17 cellular contexts compared by ENCODE assay signal in genomic region chr6:116533233-116533957, GRCh38. TPM values are rescaled to one million over a fixed set of nuclear protein-coding genes. Genes with fewer than 3 reads are reported as not detected.
DNase-seq lines count a peak whose midpoint lies in the region; ATAC-seq and TF ChIP-seq lines count a peak whose summit lies in the region.
"Had no signal": no experiment of that assay in that cellular context is flagged by ENCODE, and none has a peak within 500 bp of the region (broad histone marks: within the 10 kb centered on the region; RNA-seq: fewer than 3 reads in every experiment).

No MANE protein-coding gene starts in this region.

- H3K4me3 ChIP-seq in Loucy (ENCODE audit: low read length, poor library complexity, severe bottlenecking), result no peak overlapping the region
- H3K4me3 ChIP-seq in astrocyte of the spinal cord (ENCODE audit: low read depth, low read length), result no peak overlapping the region
- H3K4me3 ChIP-seq: heart left ventricle had no signal

- in situ Hi-C loops in astrocyte of the spinal cord (cut with HindIII; ENCODE audit: low sequenced_read_pairs), result no loop called here

- H2AFZ ChIP-seq in Loucy (ENCODE audit: low read length), result 0 out of 2 replicates have a peak overlapping the region, but pooled peaks have one; percentile 13

- H3K79me2 ChIP-seq in Loucy (ENCODE audit: insufficient read depth, low read length), result no peaks in the 10 kb centered on the region

- no peaks in the 10 kb centered on the region for H3F3A ChIP-seq in Loucy (ENCODE audit: low read depth)

- TF ChIP-seq CTCF in Loucy (conservative IDR thresholded peaks at IDR 0.05; ENCODE audit: low read length), result no peak
- peak; percentile 16 for TF ChIP-seq CTCF in astrocyte of the spinal cord (IDR thresholded peaks at IDR 0.05; ENCODE audit: low read depth, low read length)
- TF ChIP-seq CTCF in neural crest cell (conservative IDR thresholded peaks at IDR 0.05), result no peak

- no peak for ATAC-seq in GM18520 (IDR thresholded peaks at IDR 0.05; ENCODE audit: unreplicated experiment)
- ATAC-seq in GM18505 (IDR thresholded peaks at IDR 0.05; ENCODE audit: unreplicated experiment), result no peak
- ATAC-seq: HCT116, heart left ventricle had no signal

- no peaks in the 10 kb centered on the region for H3K9me3 Mint-ChIP-seq in neural crest cell
- H3K9me3 Mint-ChIP-seq: activated naive CD8-positive, alpha-beta T cell treated with anti-CD3 and anti-CD28 coated beads, Interleukin-2, amount 10 ng/mL, durations not matched to agents 7 days and 5 days; activated T-cell treated with anti-CD3 and anti-CD28 coated beads, Interleukin-2, amount 50 U/mL, for 24 hours; CD14-positive monocyte; central memory CD8-positive, alpha-beta T cell had no signal

- H3K36me3 Mint-ChIP-seq in neural crest cell (ENCODE audit: low read depth), result no peaks in the 10 kb centered on the region
- H3K36me3 Mint-ChIP-seq: activated naive CD8-positive, alpha-beta T cell treated with anti-CD3 and anti-CD28 coated beads, Interleukin-2, amount 10 ng/mL, durations not matched to agents 7 days and 5 days; CD14-positive monocyte had no signal

- peak; percentile 34 for DNase-seq in DMS114 treated with DMSO at 0.1 percent for 48 hours (lab: John Stamatoyannopoulos, UW; ENCODE audit: unreplicated experiment)
- no peak for DNase-seq in astrocyte of the spinal cord (ENCODE audit: low read depth, low spot score)
- no peak for DNase-seq in neural crest cell (ENCODE audit: low read depth, low spot score)
- no peak for DNase-seq in 8988T
- DNase-seq: activated CD4-positive, alpha-beta T cell treated with anti-CD3 and anti-CD28 coated beads, Interleukin-2, amount 50 U/mL, for 1 hour; activated naive CD8-positive, alpha-beta T cell treated with anti-CD3 and anti-CD28 coated beads, Interleukin-2, amount 10 ng/mL, durations not matched to agents 7 days and 5 days; activated T-cell treated with anti-CD3 and anti-CD28 coated beads, Interleukin-2, amount 50 U/mL, for 24 hours; DND-41; heart left ventricle; NCI-H2171 treated with DMSO at 0.1 percent for 48 hours; T-helper 2 cell had no signal

- H3K9me3 ChIP-seq in Loucy (ENCODE audit: insufficient read depth, low read depth, low read length), result no peaks in the 10 kb centered on the region
- H3K9me3 ChIP-seq: heart left ventricle had no signal

- peaks cover 4% of the 10 kb centered on the region for H3K4me1 ChIP-seq in Loucy (ENCODE audit: insufficient read depth, low read length, poor library complexity, severe bottlenecking)

- peak overlapping the region; percentile 70 for H3K27ac Mint-ChIP-seq in neural crest cell (ENCODE audit: unreplicated experiment)
- H3K27ac Mint-ChIP-seq: activated naive CD8-positive, alpha-beta T cell treated with anti-CD3 and anti-CD28 coated beads, Interleukin-2, amount 10 ng/mL, durations not matched to agents 7 days and 5 days; activated T-cell treated with anti-CD3 and anti-CD28 coated beads, Interleukin-2, amount 50 U/mL, for 24 hours; CD14-positive monocyte had no signal

- H3K9ac ChIP-seq in Loucy (ENCODE audit: low read depth, low read length, poor library complexity, severe bottlenecking), result no peak overlapping the region

- H3K4me2 ChIP-seq in Loucy (ENCODE audit: low read depth, low read length, poor library complexity, severe bottlenecking), result no peak overlapping the region

- no peaks in the 10 kb centered on the region for H4K20me1 ChIP-seq in Loucy (ENCODE audit: insufficient read depth, low read length, poor library complexity, severe bottlenecking)

- no peaks in the 10 kb centered on the region for H3K36me3 ChIP-seq in Loucy (ENCODE audit: insufficient read depth, low read length)
- H3K36me3 ChIP-seq: heart left ventricle had no signal

- TF ChIP-seq POLR2A in GM18505 (IDR thresholded peaks at IDR 0.05; ENCODE audit: borderline replicate concordance, extremely low read depth, insufficient read depth, insufficient read length), result no peak

- no peak overlapping the region for H3K4me3 Mint-ChIP-seq in neural crest cell
- H3K4me3 Mint-ChIP-seq: activated naive CD8-positive, alpha-beta T cell treated with anti-CD3 and anti-CD28 coated beads, Interleukin-2, amount 10 ng/mL, durations not matched to agents 7 days and 5 days; activated T-cell treated with anti-CD3 and anti-CD28 coated beads, Interleukin-2, amount 50 U/mL, for 24 hours; CD14-positive monocyte; central memory CD8-positive, alpha-beta T cell had no signal

- peaks cover 19% of the 10 kb centered on the region for H3K27me3 Mint-ChIP-seq in neural crest cell (ENCODE audit: low read depth)

- H3K9me2 ChIP-seq in Loucy (replicated peaks; ENCODE audit: low read depth, low read length), result no peaks in the 10 kb centered on the region

- no peaks in the 10 kb centered on the region for H3K27me3 ChIP-seq in Loucy (ENCODE audit: insufficient read depth, low read length, poor library complexity, severe bottlenecking)
- H3K27me3 ChIP-seq: heart left ventricle had no signal

- H3K4me1 Mint-ChIP-seq in neural crest cell, result peaks cover 33% of the 10 kb centered on the region
- H3K4me1 Mint-ChIP-seq: central memory CD8-positive, alpha-beta T cell had no signal

RNA-seq across cellular contexts. Expression of gene TRAPPC3L, which starts 12.1 kb away (rescaled TPM):
- not detected in 2 replicates for total RNA-seq in neural crest cell
- total RNA-seq: activated naive CD8-positive, alpha-beta T cell treated with anti-CD3 and anti-CD28 coated beads, Interleukin-2, amount 10 ng/mL, durations not matched to agents 7 days and 5 days had no signal

RNA-seq across cellular contexts. Expression of gene CALHM4, which starts 20.2 kb away (rescaled TPM):
- total RNA-seq in neural crest cell, result not detected in 2 replicates
- total RNA-seq: activated naive CD8-positive, alpha-beta T cell treated with anti-CD3 and anti-CD28 coated beads, Interleukin-2, amount 10 ng/mL, durations not matched to agents 7 days and 5 days had no signal

RNA-seq across cellular contexts. Expression of gene CALHM5, which starts 22.0 kb away (rescaled TPM):
- total RNA-seq in neural crest cell, result 0.33 and 0.45 TPM in 2 replicates
- total RNA-seq: activated naive CD8-positive, alpha-beta T cell treated with anti-CD3 and anti-CD28 coated beads, Interleukin-2, amount 10 ng/mL, durations not matched to agents 7 days and 5 days had no signal

RNA-seq across cellular contexts. Expression of gene RWDD1, which starts 37.9 kb away (rescaled TPM):
- total RNA-seq in neural crest cell, result 49.6 and 49.9 TPM in 2 replicates
